Comparison of ENCODE assay signal across 1 cellular context in the genomic region with DNA sequence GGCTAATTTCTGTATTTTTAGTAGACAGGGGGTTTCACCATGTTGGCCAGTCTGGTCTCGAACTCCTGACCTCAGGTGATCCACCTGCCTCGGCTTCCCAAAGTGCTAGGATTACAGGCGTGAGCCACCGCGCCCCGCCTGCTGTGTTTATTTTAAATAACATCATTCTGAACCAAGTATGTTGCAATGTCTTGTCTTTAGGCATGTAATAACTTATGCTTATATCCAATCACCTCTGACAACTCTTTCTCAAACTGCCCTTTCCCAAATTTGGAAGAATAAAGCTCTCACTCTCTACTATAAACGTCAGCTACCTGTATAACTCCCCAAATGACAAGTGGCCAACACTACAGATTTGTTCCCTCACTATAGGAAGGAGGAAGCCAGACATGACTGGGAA.
TF ChIP-seq lines count a peak whose summit lies in the region.

No MANE protein-coding gene starts in this region.

TF ChIP-seq in WTC11, 78 proteins besides CTCF, POLR2A, EP300 and RAD21 (continued from another document):
- TF ChIP-seq, protein P1, sequence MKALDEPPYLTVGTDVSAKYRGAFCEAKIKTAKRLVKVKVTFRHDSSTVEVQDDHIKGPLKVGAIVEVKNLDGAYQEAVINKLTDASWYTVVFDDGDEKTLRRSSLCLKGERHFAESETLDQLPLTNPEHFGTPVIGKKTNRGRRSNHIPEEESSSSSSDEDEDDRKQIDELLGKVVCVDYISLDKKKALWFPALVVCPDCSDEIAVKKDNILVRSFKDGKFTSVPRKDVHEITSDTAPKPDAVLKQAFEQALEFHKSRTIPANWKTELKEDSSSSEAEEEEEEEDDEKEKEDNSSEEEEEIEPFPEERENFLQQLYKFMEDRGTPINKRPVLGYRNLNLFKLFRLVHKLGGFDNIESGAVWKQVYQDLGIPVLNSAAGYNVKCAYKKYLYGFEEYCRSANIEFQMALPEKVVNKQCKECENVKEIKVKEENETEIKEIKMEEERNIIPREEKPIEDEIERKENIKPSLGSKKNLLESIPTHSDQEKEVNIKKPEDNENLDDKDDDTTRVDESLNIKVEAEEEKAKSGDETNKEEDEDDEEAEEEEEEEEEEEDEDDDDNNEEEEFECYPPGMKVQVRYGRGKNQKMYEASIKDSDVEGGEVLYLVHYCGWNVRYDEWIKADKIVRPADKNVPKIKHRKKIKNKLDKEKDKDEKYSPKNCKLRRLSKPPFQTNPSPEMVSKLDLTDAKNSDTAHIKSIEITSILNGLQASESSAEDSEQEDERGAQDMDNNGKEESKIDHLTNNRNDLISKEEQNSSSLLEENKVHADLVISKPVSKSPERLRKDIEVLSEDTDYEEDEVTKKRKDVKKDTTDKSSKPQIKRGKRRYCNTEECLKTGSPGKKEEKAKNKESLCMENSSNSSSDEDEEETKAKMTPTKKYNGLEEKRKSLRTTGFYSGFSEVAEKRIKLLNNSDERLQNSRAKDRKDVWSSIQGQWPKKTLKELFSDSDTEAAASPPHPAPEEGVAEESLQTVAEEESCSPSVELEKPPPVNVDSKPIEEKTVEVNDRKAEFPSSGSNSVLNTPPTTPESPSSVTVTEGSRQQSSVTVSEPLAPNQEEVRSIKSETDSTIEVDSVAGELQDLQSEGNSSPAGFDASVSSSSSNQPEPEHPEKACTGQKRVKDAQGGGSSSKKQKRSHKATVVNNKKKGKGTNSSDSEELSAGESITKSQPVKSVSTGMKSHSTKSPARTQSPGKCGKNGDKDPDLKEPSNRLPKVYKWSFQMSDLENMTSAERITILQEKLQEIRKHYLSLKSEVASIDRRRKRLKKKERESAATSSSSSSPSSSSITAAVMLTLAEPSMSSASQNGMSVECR (CRISPR knock-in tag; IDR thresholded peaks at IDR 0.05; ENCODE audit: borderline replicate concordance), result no peak
- TF ChIP-seq ZNF416 (CRISPR knock-in tag; IDR thresholded peaks at IDR 0.05) (no peak), NFATC4 (CRISPR knock-in tag; IDR thresholded peaks at IDR 0.05) (no peak), FOXK1 (CRISPR knock-in tag; IDR thresholded peaks at IDR 0.05) (no peak), ATF1 (CRISPR knock-in tag; IDR thresholded peaks at IDR 0.05) (no peak), ZNF671 (CRISPR knock-in tag; IDR thresholded peaks at IDR 0.05) (no peak), GRHL2 (CRISPR knock-in tag; IDR thresholded peaks at IDR 0.05; ENCODE audit: insufficient replicate concordance, severe bottlenecking) (no peak), ZNF219 (CRISPR knock-in tag; IDR thresholded peaks at IDR 0.05; ENCODE audit: borderline replicate concordance) (no peak), NFE2L1 (CRISPR knock-in tag; IDR thresholded peaks at IDR 0.05) (no peak), TEAD1 (CRISPR knock-in tag; IDR thresholded peaks at IDR 0.05) (no peak), HMGA2 (CRISPR knock-in tag; IDR thresholded peaks at IDR 0.05) (no peak)
- TF ChIP-seq, protein P2, sequence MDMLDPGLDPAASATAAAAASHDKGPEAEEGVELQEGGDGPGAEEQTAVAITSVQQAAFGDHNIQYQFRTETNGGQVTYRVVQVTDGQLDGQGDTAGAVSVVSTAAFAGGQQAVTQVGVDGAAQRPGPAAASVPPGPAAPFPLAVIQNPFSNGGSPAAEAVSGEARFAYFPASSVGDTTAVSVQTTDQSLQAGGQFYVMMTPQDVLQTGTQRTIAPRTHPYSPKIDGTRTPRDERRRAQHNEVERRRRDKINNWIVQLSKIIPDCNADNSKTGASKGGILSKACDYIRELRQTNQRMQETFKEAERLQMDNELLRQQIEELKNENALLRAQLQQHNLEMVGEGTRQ (CRISPR knock-in tag; IDR thresholded peaks at IDR 0.05), result no peak
- TF ChIP-seq, protein P3, sequence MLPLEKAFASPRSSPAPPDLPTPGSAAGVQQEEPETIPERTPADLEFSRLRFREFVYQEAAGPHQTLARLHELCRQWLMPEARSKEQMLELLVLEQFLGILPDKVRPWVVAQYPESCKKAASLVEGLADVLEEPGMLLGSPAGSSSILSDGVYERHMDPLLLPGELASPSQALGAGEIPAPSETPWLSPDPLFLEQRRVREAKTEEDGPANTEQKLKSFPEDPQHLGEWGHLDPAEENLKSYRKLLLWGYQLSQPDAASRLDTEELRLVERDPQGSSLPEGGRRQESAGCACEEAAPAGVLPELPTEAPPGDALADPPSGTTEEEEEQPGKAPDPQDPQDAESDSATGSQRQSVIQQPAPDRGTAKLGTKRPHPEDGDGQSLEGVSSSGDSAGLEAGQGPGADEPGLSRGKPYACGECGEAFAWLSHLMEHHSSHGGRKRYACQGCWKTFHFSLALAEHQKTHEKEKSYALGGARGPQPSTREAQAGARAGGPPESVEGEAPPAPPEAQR (CRISPR knock-in tag; IDR thresholded peaks at IDR 0.05), result no peak
- TF ChIP-seq, protein P4, sequence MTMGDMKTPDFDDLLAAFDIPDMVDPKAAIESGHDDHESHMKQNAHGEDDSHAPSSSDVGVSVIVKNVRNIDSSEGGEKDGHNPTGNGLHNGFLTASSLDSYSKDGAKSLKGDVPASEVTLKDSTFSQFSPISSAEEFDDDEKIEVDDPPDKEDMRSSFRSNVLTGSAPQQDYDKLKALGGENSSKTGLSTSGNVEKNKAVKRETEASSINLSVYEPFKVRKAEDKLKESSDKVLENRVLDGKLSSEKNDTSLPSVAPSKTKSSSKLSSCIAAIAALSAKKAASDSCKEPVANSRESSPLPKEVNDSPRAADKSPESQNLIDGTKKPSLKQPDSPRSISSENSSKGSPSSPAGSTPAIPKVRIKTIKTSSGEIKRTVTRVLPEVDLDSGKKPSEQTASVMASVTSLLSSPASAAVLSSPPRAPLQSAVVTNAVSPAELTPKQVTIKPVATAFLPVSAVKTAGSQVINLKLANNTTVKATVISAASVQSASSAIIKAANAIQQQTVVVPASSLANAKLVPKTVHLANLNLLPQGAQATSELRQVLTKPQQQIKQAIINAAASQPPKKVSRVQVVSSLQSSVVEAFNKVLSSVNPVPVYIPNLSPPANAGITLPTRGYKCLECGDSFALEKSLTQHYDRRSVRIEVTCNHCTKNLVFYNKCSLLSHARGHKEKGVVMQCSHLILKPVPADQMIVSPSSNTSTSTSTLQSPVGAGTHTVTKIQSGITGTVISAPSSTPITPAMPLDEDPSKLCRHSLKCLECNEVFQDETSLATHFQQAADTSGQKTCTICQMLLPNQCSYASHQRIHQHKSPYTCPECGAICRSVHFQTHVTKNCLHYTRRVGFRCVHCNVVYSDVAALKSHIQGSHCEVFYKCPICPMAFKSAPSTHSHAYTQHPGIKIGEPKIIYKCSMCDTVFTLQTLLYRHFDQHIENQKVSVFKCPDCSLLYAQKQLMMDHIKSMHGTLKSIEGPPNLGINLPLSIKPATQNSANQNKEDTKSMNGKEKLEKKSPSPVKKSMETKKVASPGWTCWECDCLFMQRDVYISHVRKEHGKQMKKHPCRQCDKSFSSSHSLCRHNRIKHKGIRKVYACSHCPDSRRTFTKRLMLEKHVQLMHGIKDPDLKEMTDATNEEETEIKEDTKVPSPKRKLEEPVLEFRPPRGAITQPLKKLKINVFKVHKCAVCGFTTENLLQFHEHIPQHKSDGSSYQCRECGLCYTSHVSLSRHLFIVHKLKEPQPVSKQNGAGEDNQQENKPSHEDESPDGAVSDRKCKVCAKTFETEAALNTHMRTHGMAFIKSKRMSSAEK (CRISPR knock-in tag; IDR thresholded peaks at IDR 0.05; ENCODE audit: borderline replicate concordance), result no peak
